In the genomic region with DNA sequence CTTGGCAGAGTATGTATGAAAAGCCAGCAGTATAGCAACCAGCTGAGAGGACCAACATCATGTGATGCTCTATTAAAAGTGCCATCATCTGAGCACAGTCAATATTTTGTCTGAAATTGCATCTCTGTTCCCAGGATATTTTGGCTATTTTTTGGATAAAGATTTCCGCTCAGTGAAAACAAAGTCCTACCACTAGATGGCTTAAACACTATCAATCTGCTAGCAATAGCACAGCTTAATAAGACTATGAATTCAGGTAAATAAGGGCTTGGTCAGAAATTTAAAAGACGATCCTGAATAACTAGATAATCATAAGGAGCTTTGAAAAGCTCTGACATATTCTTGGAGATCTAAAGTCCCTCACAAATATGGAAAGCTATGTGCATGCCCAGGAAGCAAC, we compare ENCODE assay signal across 1 cellular context.
TF ChIP-seq lines count a peak whose summit lies in the region.

No MANE protein-coding gene starts in this region.

TF ChIP-seq in IMR-90, 13 proteins besides CTCF, POLR2A, EP300 and RAD21:
- TF ChIP-seq BHLHE40 (IDR thresholded peaks at IDR 0.05; ENCODE audit: low read depth, low read length) (no peak), CHD1 (IDR thresholded peaks at IDR 0.05; ENCODE audit: low read depth, low read length) (no peak), MXI1 (IDR thresholded peaks at IDR 0.05; ENCODE audit: borderline replicate concordance, low read depth, low read length) (no peak), MAZ (IDR thresholded peaks at IDR 0.05; ENCODE audit: borderline replicate concordance, low read depth, low read length) (no peak), RCOR1 (IDR thresholded peaks at IDR 0.05; ENCODE audit: insufficient replicate concordance, low read length) (no peak), SMC3 (IDR thresholded peaks at IDR 0.05; ENCODE audit: low read depth, low read length) (no peak), NFE2L2 (IDR thresholded peaks at IDR 0.05; ENCODE audit: low read depth, low read length) (no peak), CEBPB (IDR thresholded peaks at IDR 0.05; ENCODE audit: low read depth, low read length) (no peak)
- TF ChIP-seq, protein P1, sequence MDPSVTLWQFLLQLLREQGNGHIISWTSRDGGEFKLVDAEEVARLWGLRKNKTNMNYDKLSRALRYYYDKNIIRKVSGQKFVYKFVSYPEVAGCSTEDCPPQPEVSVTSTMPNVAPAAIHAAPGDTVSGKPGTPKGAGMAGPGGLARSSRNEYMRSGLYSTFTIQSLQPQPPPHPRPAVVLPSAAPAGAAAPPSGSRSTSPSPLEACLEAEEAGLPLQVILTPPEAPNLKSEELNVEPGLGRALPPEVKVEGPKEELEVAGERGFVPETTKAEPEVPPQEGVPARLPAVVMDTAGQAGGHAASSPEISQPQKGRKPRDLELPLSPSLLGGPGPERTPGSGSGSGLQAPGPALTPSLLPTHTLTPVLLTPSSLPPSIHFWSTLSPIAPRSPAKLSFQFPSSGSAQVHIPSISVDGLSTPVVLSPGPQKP (IDR thresholded peaks at IDR 0.05; ENCODE audit: borderline replicate concordance, low read depth, low read length), result no peak
